Comparison of ENCODE assay signal across 17 cellular contexts in the genomic region with DNA sequence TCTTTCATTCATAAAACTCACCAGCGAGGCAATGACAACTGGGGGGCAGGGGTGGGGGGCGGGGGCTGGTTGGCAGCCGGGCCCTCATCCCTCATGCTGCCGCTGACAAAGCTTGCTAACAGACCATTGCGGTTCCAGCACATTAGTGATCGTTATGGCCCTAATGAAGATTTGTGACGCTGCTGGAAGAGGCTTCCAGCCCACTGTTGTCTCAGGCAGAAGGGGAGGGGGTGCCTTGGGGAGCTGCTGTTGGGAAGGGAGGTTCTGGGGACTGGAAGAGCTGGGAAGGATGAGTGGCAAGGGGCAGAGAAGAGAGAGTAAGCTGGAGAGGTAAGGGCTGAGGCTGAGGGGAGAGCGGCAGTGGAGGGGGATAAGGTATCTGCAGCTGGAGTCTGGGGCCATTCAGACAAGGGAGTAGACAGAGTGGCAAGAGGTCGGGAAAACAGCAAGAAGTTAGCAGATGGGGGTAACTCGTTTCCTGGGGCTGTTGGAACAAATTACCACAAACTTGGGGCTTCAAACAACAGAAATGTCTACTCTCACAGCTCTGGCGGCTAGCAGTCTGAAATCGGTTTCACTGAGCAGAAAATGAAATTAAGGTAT.
"Had no signal": no experiment of that assay in that cellular context is flagged by ENCODE, and none has a peak within 500 bp of the region (broad histone marks: within the 10 kb centered on the region; RNA-seq: fewer than 3 reads in every experiment).

No MANE protein-coding gene starts in this region.

- H3K4me3 Mint-ChIP-seq: activated CD8-positive, alpha-beta T cell treated with anti-CD3 and anti-CD28 coated beads, Interleukin-2, amount 10 ng/mL, durations not matched to agents 7 days and 5 days; activated naive CD4-positive, alpha-beta T cell treated with anti-CD3 and anti-CD28 coated beads for 36 hours; activated T-cell treated with anti-CD3 and anti-CD28 coated beads, Interleukin-2, amount 50 U/mL, for 24 hours; naive thymus-derived CD8-positive, alpha-beta T cell; stimulated activated naive B cell treated with anti-CD40 and anti-IgM and Interleukin-4, amounts not matched to agents 10 μg/mL and 1 μg/mL and 100 μg/mL, for 72 hours had no signal

- H3K27ac ChIP-seq: brain microvascular endothelial cell, coronary artery, lower lobe of right lung, thoracic aorta had no signal

- H3K9me3 ChIP-seq: lower lobe of right lung, thoracic aorta had no signal

- H3K4me3 ChIP-seq: coronary artery, lower lobe of right lung, thoracic aorta had no signal

- H3K27ac Mint-ChIP-seq: activated CD8-positive, alpha-beta T cell treated with anti-CD3 and anti-CD28 coated beads, Interleukin-2, amount 10 ng/mL, durations not matched to agents 7 days and 5 days; activated naive CD4-positive, alpha-beta T cell treated with anti-CD3 and anti-CD28 coated beads for 36 hours; activated T-cell treated with anti-CD3 and anti-CD28 coated beads, Interleukin-2, amount 50 U/mL, for 24 hours; stimulated activated naive B cell treated with anti-CD40 and anti-IgM and Interleukin-4, amounts not matched to agents 10 μg/mL and 1 μg/mL and 100 μg/mL, for 72 hours had no signal

- H3K27me3 Mint-ChIP-seq: stimulated activated naive B cell treated with anti-CD40 and anti-IgM and Interleukin-4, amounts not matched to agents 10 μg/mL and 1 μg/mL and 100 μg/mL, for 72 hours had no signal

- H3K27me3 ChIP-seq: brain microvascular endothelial cell had no signal

- ATAC-seq: activated CD8-positive, alpha-beta T cell treated with anti-CD3 and anti-CD28 coated beads, Interleukin-2, amount 10 ng/mL, durations not matched to agents 7 days and 5 days; esophagus mucosa; lower lobe of right lung; naive thymus-derived CD8-positive, alpha-beta T cell; stimulated activated naive B cell treated with anti-CD40 and anti-IgM and Interleukin-4, amounts not matched to agents 10 μg/mL and 1 μg/mL and 100 μg/mL, for 72 hours had no signal

- H3K36me3 ChIP-seq: brain microvascular endothelial cell, lower lobe of right lung, thoracic aorta had no signal

- DNase-seq: activated CD4-positive, alpha-beta T cell treated with anti-CD3 and anti-CD28 coated beads for 48 hours; activated CD4-positive, CD25-positive, alpha-beta regulatory T cell; activated CD8-positive, alpha-beta T cell treated with anti-CD3 and anti-CD28 coated beads, Interleukin-2, amount 10 ng/mL, durations not matched to agents 7 days and 5 days; activated naive CD4-positive, alpha-beta T cell treated with anti-CD3 and anti-CD28 coated beads for 36 hours; activated T-cell treated with anti-CD3 and anti-CD28 coated beads, Interleukin-2, amount 50 U/mL, for 24 hours; brain microvascular endothelial cell; effector CD4-positive, alpha-beta T cell; lower lobe of right lung; naive thymus-derived CD8-positive, alpha-beta T cell; nucleus accumbens; posterior cingulate gyrus; stimulated activated naive B cell treated with anti-CD40 and anti-IgM and Interleukin-4, amounts not matched to agents 10 μg/mL and 1 μg/mL and 100 μg/mL, for 72 hours; T-helper 1 cell; T-helper 9 cell had no signal

- H3K9me3 Mint-ChIP-seq: activated T-cell treated with anti-CD3 and anti-CD28 coated beads, Interleukin-2, amount 50 U/mL, for 24 hours had no signal
